ENCODE assay signal across 8 cellular contexts in the genomic region with DNA sequence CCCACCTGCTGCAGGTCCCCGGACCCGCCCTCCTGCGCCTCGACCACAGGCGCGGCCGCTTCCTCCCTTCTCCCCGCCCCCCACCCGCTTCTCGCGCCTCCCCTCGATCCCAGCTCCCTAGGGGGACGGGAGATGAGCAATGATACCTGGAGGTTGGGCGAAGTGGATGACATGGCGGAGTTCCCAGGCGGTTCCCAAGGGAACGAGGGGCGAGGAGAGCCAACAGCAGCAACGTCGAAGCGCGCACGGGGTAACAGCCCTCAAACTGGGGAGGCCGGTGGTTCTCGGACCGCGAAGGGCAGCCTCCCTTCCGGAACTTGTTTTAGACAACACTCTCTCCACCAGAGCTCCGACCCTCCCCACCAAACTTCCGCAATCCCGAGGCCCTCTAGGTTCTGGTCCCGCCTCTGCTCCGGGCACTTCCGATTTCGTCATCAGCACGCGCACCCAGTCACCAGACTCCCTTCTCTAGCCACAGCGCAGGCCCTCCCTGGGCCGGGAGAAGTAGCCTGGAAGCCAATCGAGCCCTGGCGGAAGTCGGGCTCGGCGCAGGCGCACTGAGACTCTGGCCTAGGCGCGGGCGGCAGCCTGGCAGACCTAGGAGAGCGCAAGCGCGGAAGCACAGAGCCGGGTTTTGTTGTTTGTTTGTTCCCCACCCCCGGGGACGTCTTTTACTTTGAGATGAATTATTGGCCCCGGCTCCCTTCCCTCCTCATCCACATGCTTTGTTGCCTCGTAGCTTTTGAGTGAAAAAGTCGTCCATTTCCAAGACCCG. TPM values are rescaled to one million over a fixed set of nuclear protein-coding genes. Genes with fewer than 3 reads are reported as not detected.
DNase-seq lines count a peak whose midpoint lies in the region; ATAC-seq and TF ChIP-seq lines count a peak whose summit lies in the region.

A gene (minus strand): TSS at position 390 of the 775 bp plus-strand sequence. CDS start 217 bp downstream, at position 173.

- no peak for TF ChIP-seq CTCF in OCI-LY1 (IDR thresholded peaks at IDR 0.05; ENCODE audit: low read length)

- H3K4me3 ChIP-seq in HUES64 (ENCODE audit: low read length) = peak within 1 kb of the TSS; percentile 76
- peak within 1 kb of the TSS; percentile 86 for H3K4me3 ChIP-seq in OCI-LY1 (ENCODE audit: low read depth, low read length, poor library complexity, severe bottlenecking)

- H3F3A ChIP-seq in OCI-LY1 (ENCODE audit: insufficient read depth, low read length) = no peaks in the 10 kb centered on the region

- DNase-seq in D341Med (ENCODE audit: low spot score) (peak; percentile 100), mesenteric fat pad (ENCODE audit: low spot score) (peak; percentile 100)
- peak; percentile 99 for DNase-seq in activated CD8-positive, alpha-beta memory T cell treated with anti-CD3 and anti-CD28 coated beads, Interleukin-2, amount 50 U/mL, for 4 hours
- DNase-seq in stimulated activated CD8-positive, alpha-beta memory T cell treated with anti-CD3 and anti-CD28 coated beads, Interleukin-15, amount 100 ng/mL, for 24 hours (ENCODE audit: low read depth) = peak; percentile 99

- H3K27ac ChIP-seq in HUES64 (ENCODE audit: low read depth, low read length) (peak within 1 kb of the TSS; percentile 89), OCI-LY1 (ENCODE audit: low read depth, low read length, poor library complexity, severe bottlenecking) (peak within 1 kb of the TSS; percentile 54)

- H3K9ac ChIP-seq in HUES64 (ENCODE audit: low read depth, low read length) (peak within 1 kb of the TSS; percentile 94), OCI-LY1 (ENCODE audit: low read length) (peak within 1 kb of the TSS; percentile 86)

- no peaks in the 10 kb centered on the region for H3K9me2 ChIP-seq in OCI-LY1 (ENCODE audit: low read depth, low read length)

- H3K9me3 ChIP-seq in HUES64 (ENCODE audit: insufficient read depth, low read depth, low read length) (no peaks in the 10 kb centered on the region), OCI-LY1 (ENCODE audit: low read length) (no peaks in the 10 kb centered on the region)

- peak within 1 kb of the TSS; percentile 96 for H3K4me2 ChIP-seq in OCI-LY1 (ENCODE audit: low read length)

- under 1% methylated on average over 53 of the region's 58 CpGs for WGBS in HUES64

- in situ Hi-C loops in endometrial microvascular endothelial cells (cut with HindIII; ENCODE audit: inconsistent ontology term, low pct_unique_long_range_greater_than_20kb, low sequenced_read_pairs) = no loop called here

- peaks cover 31% of the 10 kb centered on the region for H3K79me2 ChIP-seq in OCI-LY1 (ENCODE audit: insufficient read depth, low read length)

- no peaks in the 10 kb centered on the region for H4K20me1 ChIP-seq in OCI-LY1 (ENCODE audit: insufficient read depth, low read length)

- H3K27me3 ChIP-seq in HUES64 (ENCODE audit: insufficient read depth, low read length) (no peaks in the 10 kb centered on the region), OCI-LY1 (ENCODE audit: insufficient read depth, low read length) (peaks cover 5% of the 10 kb centered on the region; the same call in 1 of the 2 replicates)

- no peak within 1 kb of the TSS for H2AFZ ChIP-seq in OCI-LY1 (ENCODE audit: low read length)

- no peaks in the 10 kb centered on the region; the same call in 1 of the 2 replicates for H3K4me1 ChIP-seq in HUES64 (ENCODE audit: insufficient read depth, low read length)
- peaks cover 21% of the 10 kb centered on the region for H3K4me1 ChIP-seq in OCI-LY1 (ENCODE audit: insufficient read depth, low read length, severe bottlenecking)

- peak; percentile 96 for ATAC-seq in GM21447 (IDR thresholded peaks at IDR 0.05; ENCODE audit: unreplicated experiment)

- peaks cover 15% of the 10 kb centered on the region for H3K36me3 ChIP-seq in HUES64 (ENCODE audit: insufficient read depth, low read length)
- peaks cover 29% of the 10 kb centered on the region for H3K36me3 ChIP-seq in OCI-LY1 (ENCODE audit: insufficient read depth, low read length)

RNA-seq across cellular contexts. Expression of the gene that starts here (rescaled TPM):
- 23.4 TPM for polyA plus RNA-seq in HUES64 (2013, experiment 1 of 2)
- 21.6 TPM for polyA plus RNA-seq in HUES64 (2013, experiment 2 of 2)
- total RNA-seq in endometrial microvascular endothelial cells (ENCODE audit: inconsistent ontology term) = 35.9 TPM
- total RNA-seq in mesenteric fat pad = 47.9 TPM

Comparison
In these comparisons a context has a peak if more than half of its experiments do, and no peak if none do; other contexts are left out.
1. Peak in every context shown above with its lines: DNase-seq, ATAC-seq, H3K4me3 ChIP-seq and H3K27ac ChIP-seq.